In the genomic region with DNA sequence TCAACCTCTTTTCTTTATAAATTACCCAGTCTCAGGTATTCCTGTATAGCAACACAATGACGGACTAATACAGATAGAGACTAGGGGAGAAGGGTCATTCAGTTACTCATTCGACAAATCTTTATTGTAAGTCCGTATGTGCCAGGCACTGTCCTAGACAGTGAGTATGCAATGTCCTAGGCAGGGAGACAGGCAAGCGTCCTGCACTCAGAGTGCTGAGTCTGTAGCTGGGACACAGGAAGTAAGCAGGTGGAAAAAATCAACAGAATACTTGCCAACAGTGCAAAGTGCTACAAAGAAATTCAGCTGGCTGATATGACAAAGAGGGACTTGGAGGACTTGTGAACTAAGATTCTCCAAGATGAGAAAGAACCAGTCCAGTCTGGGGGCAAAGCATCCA, we compare ENCODE assay signal across 1 cellular context.
TF ChIP-seq lines count a peak whose summit lies in the region.

No MANE protein-coding gene starts in this region.

TF ChIP-seq in HepG2, 621 proteins besides CTCF, POLR2A, EP300 and RAD21 (continued from another document and continues in another):
- no peak for TF ChIP-seq ZBTB44 (CRISPR knock-in tag; IDR thresholded peaks at IDR 0.05)
- TF ChIP-seq ZNF549 (CRISPR knock-in tag; IDR thresholded peaks at IDR 0.05), result no peak
- TF ChIP-seq ZNF263 (CRISPR knock-in tag; IDR thresholded peaks at IDR 0.05), result no peak
- TF ChIP-seq GRHL1 (CRISPR knock-in tag; conservative IDR thresholded peaks at IDR 0.05), result no peak
- no peak for TF ChIP-seq CEBPB (IDR thresholded peaks at IDR 0.05; ENCODE audit: borderline replicate concordance, low read depth, low read length)
- no peak for TF ChIP-seq RNF219 (CRISPR knock-in tag; IDR thresholded peaks at IDR 0.05)
- no peak for TF ChIP-seq ZNF251 (CRISPR knock-in tag; IDR thresholded peaks at IDR 0.05)
- no peak for TF ChIP-seq HNRNPH1 (optimal IDR thresholded peaks at IDR 0.05; ENCODE audit: low read depth, low read length)
- no peak for TF ChIP-seq GPBP1L1 (CRISPR knock-in tag; IDR thresholded peaks at IDR 0.05)
- no peak for TF ChIP-seq ISX (CRISPR knock-in tag; conservative IDR thresholded peaks at IDR 0.05)
- TF ChIP-seq SMARCE1 (IDR thresholded peaks at IDR 0.05; ENCODE audit: borderline replicate concordance), result no peak
- TF ChIP-seq, protein P1, sequence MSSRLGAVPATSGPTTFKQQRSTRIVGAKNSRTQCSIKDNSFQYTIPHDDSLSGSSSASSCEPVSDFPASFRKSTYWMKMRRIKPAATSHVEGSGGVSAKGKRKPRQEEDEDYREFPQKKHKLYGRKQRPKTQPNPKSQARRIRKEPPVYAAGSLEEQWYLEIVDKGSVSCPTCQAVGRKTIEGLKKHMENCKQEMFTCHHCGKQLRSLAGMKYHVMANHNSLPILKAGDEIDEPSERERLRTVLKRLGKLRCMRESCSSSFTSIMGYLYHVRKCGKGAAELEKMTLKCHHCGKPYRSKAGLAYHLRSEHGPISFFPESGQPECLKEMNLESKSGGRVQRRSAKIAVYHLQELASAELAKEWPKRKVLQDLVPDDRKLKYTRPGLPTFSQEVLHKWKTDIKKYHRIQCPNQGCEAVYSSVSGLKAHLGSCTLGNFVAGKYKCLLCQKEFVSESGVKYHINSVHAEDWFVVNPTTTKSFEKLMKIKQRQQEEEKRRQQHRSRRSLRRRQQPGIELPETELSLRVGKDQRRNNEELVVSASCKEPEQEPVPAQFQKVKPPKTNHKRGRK (CRISPR knock-in tag; IDR thresholded peaks at IDR 0.05), result no peak
- TF ChIP-seq GPN1 (CRISPR knock-in tag; IDR thresholded peaks at IDR 0.05; ENCODE audit: borderline replicate concordance), result no peak
- no peak for TF ChIP-seq ZBTB39 (CRISPR knock-in tag; IDR thresholded peaks at IDR 0.05)
- no peak for TF ChIP-seq ZBTB42 (CRISPR knock-in tag; IDR thresholded peaks at IDR 0.05)
- no peak for TF ChIP-seq ZNF713 (CRISPR knock-in tag; IDR thresholded peaks at IDR 0.05)
- TF ChIP-seq ZFX (CRISPR knock-in tag; IDR thresholded peaks at IDR 0.05; ENCODE audit: low read depth), result no peak
- TF ChIP-seq PHF21A (CRISPR knock-in tag; IDR thresholded peaks at IDR 0.05), result no peak
- no peak for TF ChIP-seq ZBTB4 (CRISPR knock-in tag; IDR thresholded peaks at IDR 0.05; ENCODE audit: borderline replicate concordance)
- 0 out of 2 replicates have a peak, but pooled peaks have one; percentile 23 for TF ChIP-seq SAP130 (CRISPR knock-in tag; IDR thresholded peaks at IDR 0.05; ENCODE audit: low read depth)
- TF ChIP-seq ZFP41 (CRISPR knock-in tag; IDR thresholded peaks at IDR 0.05; ENCODE audit: borderline replicate concordance), result no peak
- no peak for TF ChIP-seq ZNF646 (CRISPR knock-in tag; IDR thresholded peaks at IDR 0.05)
- TF ChIP-seq TBP (CRISPR knock-in tag; IDR thresholded peaks at IDR 0.05), result no peak
- no peak for TF ChIP-seq ZMYM3 (CRISPR knock-in tag; IDR thresholded peaks at IDR 0.05)
- peak; percentile 74; the same call in 1 of the 2 replicates for TF ChIP-seq ZNF205 (CRISPR knock-in tag; IDR thresholded peaks at IDR 0.05)
- TF ChIP-seq CEBPG (CRISPR knock-in tag; IDR thresholded peaks at IDR 0.05), result no peak
- TF ChIP-seq PHB2 (IDR thresholded peaks at IDR 0.05; ENCODE audit: partially characterized antibody), result no peak
- no peak for TF ChIP-seq ZNF24 (IDR thresholded peaks at IDR 0.05)
- TF ChIP-seq, protein P2, sequence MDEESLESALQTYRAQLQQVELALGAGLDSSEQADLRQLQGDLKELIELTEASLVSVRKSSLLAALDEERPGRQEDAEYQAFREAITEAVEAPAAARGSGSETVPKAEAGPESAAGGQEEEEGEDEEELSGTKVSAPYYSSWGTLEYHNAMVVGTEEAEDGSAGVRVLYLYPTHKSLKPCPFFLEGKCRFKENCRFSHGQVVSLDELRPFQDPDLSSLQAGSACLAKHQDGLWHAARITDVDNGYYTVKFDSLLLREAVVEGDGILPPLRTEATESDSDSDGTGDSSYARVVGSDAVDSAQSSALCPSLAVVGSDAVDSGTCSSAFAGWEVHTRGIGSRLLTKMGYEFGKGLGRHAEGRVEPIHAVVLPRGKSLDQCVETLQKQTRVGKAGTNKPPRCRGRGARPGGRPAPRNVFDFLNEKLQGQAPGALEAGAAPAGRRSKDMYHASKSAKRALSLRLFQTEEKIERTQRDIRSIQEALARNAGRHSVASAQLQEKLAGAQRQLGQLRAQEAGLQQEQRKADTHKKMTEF (CRISPR knock-in tag; IDR thresholded peaks at IDR 0.05), result no peak
- no peak for TF ChIP-seq SMARCC2 (IDR thresholded peaks at IDR 0.05)
- no peak for TF ChIP-seq SRSF9 (IDR thresholded peaks at IDR 0.05; ENCODE audit: borderline replicate concordance, insufficient read depth, low read depth, low read length, poor library complexity, severe bottlenecking)
